1 cellular context compared by ENCODE assay signal in the genomic region with DNA sequence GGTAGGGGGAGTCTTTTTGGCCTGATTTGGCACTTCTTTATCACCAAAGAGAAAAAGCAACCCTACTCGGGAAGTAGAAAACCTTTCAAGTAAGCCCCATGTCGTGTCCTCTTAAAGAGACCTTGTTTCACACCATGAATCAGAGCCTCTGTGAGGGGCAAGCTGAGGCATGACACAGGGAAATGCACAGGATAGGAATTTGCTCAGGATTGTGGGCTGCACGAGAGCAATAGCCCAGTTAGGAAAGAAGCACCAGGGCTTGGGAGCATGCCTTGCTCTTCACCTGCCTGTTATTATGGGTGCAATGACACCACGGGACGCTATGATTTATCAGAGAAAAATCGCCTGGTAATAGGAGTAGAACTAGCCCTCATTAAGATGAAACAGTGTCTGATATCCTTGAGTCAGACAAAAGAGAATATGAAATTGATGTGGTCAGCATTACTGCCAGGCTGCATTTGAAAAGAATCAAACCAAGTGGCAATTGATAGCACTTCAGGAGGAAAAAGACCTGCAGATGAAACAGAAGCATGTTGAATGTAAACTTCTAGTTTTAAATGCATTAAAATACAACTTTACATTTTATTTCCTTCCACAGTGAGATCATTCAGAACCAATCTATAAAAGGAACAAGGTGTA.
TF ChIP-seq lines count a peak whose summit lies in the region.

No MANE protein-coding gene starts in this region.

TF ChIP-seq in HepG2, 621 proteins besides CTCF, POLR2A, EP300 and RAD21 (continued from another document):
- TF ChIP-seq, protein P1, sequence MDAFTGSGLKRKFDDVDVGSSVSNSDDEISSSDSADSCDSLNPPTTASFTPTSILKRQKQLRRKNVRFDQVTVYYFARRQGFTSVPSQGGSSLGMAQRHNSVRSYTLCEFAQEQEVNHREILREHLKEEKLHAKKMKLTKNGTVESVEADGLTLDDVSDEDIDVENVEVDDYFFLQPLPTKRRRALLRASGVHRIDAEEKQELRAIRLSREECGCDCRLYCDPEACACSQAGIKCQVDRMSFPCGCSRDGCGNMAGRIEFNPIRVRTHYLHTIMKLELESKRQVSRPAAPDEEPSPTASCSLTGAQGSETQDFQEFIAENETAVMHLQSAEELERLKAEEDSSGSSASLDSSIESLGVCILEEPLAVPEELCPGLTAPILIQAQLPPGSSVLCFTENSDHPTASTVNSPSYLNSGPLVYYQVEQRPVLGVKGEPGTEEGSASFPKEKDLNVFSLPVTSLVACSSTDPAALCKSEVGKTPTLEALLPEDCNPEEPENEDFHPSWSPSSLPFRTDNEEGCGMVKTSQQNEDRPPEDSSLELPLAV (CRISPR knock-in tag; conservative IDR thresholded peaks at IDR 0.05; ENCODE audit: low read depth), result no peak
